In genomic region chr12:1804545-1805332, GRCh38 we compare ENCODE assay signal across 8 cellular contexts. TPM values are rescaled to one million over a fixed set of nuclear protein-coding genes. Genes with fewer than 3 reads are reported as not detected.
A peak's percentile ranks its signal among the peaks of the same experiment; 100 is the strongest.
DNase-seq lines count a peak whose midpoint lies in the region; ATAC-seq and TF ChIP-seq lines count a peak whose summit lies in the region.

No MANE protein-coding gene starts in this region.

- no peak overlapping the region for H3K4me3 ChIP-seq in BJ (ENCODE audit: low read depth, low read length)

- no peak overlapping the region for H3K4me3 Mint-ChIP-seq in dendritic cell treated with granulocyte-macrophage colony-stimulating factor and Interleukin-4, amounts not matched to agents 40 ng/mL and 50 ng/mL, for 4 days

- H3K9me3 Mint-ChIP-seq in dendritic cell treated with granulocyte-macrophage colony-stimulating factor and Interleukin-4, amounts not matched to agents 40 ng/mL and 50 ng/mL, for 4 days, result no peaks in the 10 kb centered on the region

- peak overlapping the region; percentile 71 for H3K27ac Mint-ChIP-seq in dendritic cell treated with granulocyte-macrophage colony-stimulating factor and Interleukin-4, amounts not matched to agents 40 ng/mL and 50 ng/mL, for 4 days

- H3K27me3 ChIP-seq in BJ (ENCODE audit: control insufficient read depth, insufficient read depth, low read length), result peaks cover 2% of the 10 kb centered on the region; the same call in 1 of the 2 replicates

- POLR2A ChIA-PET in BJ (lab: Charles Lee), result no interaction called here

- CTCF ChIA-PET in BJ (lab: Yijun Ruan, JAX), result no interaction called here

- no peaks in the 10 kb centered on the region for H3K36me3 Mint-ChIP-seq in dendritic cell treated with granulocyte-macrophage colony-stimulating factor and Interleukin-4, amounts not matched to agents 40 ng/mL and 50 ng/mL, for 4 days (ENCODE audit: low read depth)

- no peak for TF ChIP-seq CTCF in BJ (IDR thresholded peaks at IDR 0.05; ENCODE audit: insufficient read depth, low read depth, low read length)

- intact Hi-C loops in dendritic cell treated with granulocyte-macrophage colony-stimulating factor and Interleukin-4, amounts not matched to agents 40 ng/mL and 50 ng/mL, for 4 days (cut with micrococcal nuclease), result no loop called here

- peaks cover 54% of the 10 kb centered on the region for H3K4me1 Mint-ChIP-seq in dendritic cell treated with granulocyte-macrophage colony-stimulating factor and Interleukin-4, amounts not matched to agents 40 ng/mL and 50 ng/mL, for 4 days (ENCODE audit: low read depth)

- DNase-seq in BJ (ENCODE audit: low read depth) (peak; percentile 51), NCI-H748 treated with DMSO at 0.1 percent for 48 hours (lab: John Stamatoyannopoulos, UW) (peak; percentile 40), lung microvascular endothelial cell (ENCODE audit: low read depth in 2 of 2) (peak; percentile 89 to 93)
- peak; percentile 61 to 86 for DNase-seq in activated CD4-positive, alpha-beta T cell treated with anti-CD3 and anti-CD28 coated beads, Interleukin-2, amount 50 U/mL, for 24 hours (ENCODE audit: low read depth in 1 of 2, low spot score in 1 of 2)
- DNase-seq in stimulated activated CD8-positive, alpha-beta memory T cell treated with anti-CD3 and anti-CD28 coated beads, Interleukin-12 subunit alpha, Interleukin-12 subunit beta, amount 100 ng/mL, for 4 hours (ENCODE audit: low read depth), result peak; percentile 68

- H3K27me3 Mint-ChIP-seq in dendritic cell treated with granulocyte-macrophage colony-stimulating factor and Interleukin-4, amounts not matched to agents 40 ng/mL and 50 ng/mL, for 4 days, result no peaks in the 10 kb centered on the region

- no peaks in the 10 kb centered on the region for H3K36me3 ChIP-seq in BJ (ENCODE audit: control insufficient read depth, insufficient read depth, low read length)

- ATAC-seq in GM19324 (IDR thresholded peaks at IDR 0.05; ENCODE audit: low FRiP score, unreplicated experiment), result peak; percentile 66
- peak; percentile 69 for ATAC-seq in HG03442 (IDR thresholded peaks at IDR 0.05; ENCODE audit: unreplicated experiment)

RNA-seq across cellular contexts. Expression of gene LRTM2, which starts 15.6 kb away (rescaled TPM):
- polyA plus RNA-seq in BJ (2011; rRNA removed), result not detected in 2 replicates
- polyA minus RNA-seq in BJ (2011; rRNA and poly(A)+ RNA removed), result not detected in 2 replicates
- total RNA-seq in lung microvascular endothelial cell, result not detected in 2 replicates

Comparison
In these comparisons a context has a peak if more than half of its experiments do, and no peak if none do; other contexts are left out.
1. DNase-seq: peak in every context shown above with its lines; median percentile 91 in lung microvascular endothelial cell; 74 in activated CD4-positive, alpha-beta T cell treated with anti-CD3 and anti-CD28 coated beads, Interleukin-2, amount 50 U/mL, for 24 hours; 68 in stimulated activated CD8-positive, alpha-beta memory T cell treated with anti-CD3 and anti-CD28 coated beads, Interleukin-12 subunit alpha, Interleukin-12 subunit beta, amount 100 ng/mL, for 4 hours; 51 in BJ; 40 in NCI-H748 treated with DMSO at 0.1 percent for 48 hours.